In the genomic region with DNA sequence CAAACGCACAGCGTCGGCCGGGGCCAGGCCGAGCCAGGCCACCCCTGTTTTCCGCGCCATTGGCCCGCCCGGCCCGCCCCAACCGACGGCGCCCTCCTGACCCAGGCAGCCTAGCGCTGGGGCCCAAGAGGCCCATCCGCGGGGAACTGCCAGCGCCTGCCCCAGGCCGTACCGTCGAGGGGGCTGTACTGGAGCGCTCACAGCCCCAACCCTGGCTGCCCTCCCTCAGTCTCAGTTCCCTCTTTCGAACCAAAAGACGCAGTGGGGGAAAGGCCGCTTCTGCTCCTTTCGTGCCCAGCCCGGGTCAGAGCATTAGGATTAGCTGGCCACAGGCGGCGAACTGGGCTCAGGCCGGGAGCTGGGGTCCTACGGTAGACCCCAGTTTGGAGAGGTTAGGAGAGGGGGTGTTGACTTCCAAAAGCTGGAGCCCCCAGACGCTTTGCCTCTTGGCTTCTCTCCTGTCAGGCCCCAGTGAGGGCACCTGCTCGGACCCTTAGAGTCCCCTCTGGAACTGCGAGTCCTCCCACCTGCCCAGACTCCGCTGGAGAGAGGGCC, we compare ENCODE assay signal across 1 cellular context.
TF ChIP-seq lines count a peak whose summit lies in the region.

No MANE protein-coding gene starts in this region.

TF ChIP-seq in HepG2, 621 proteins besides CTCF, POLR2A, EP300 and RAD21:
- TF ChIP-seq ZFP91 (CRISPR knock-in tag; IDR thresholded peaks at IDR 0.05; ENCODE audit: borderline replicate concordance) (0 out of 2 replicates have a peak, but pooled peaks have one; percentile 14), ZNF720 (CRISPR knock-in tag; IDR thresholded peaks at IDR 0.05) (no peak), ZNF772 (CRISPR knock-in tag; IDR thresholded peaks at IDR 0.05) (0 out of 2 replicates have a peak, but pooled peaks have one; percentile 20)
